In genomic region chr7:105675873-105676484, GRCh38 we compare ENCODE assay signal across 10 cellular contexts.
DNase-seq lines count a peak whose midpoint lies in the region; ATAC-seq and TF ChIP-seq lines count a peak whose summit lies in the region.
"Had no signal": no experiment of that assay in that cellular context is flagged by ENCODE, and none has a peak within 500 bp of the region (broad histone marks: within the 10 kb centered on the region; RNA-seq: fewer than 3 reads in every experiment).

No MANE protein-coding gene starts in this region.

- H3K27me3 ChIP-seq in endodermal cell (ENCODE audit: control insufficient read depth, insufficient read depth, low read length, poor library complexity, severe bottlenecking): no peaks in the 10 kb centered on the region

- H3K27ac Mint-ChIP-seq in endodermal cell: no peak overlapping the region

- H3K9ac ChIP-seq in endodermal cell (ENCODE audit: extremely low read depth, low read length, poor library complexity, severe bottlenecking): no peak overlapping the region

- 94 to 96% methylated on average over 9 to 10 of the region's 10 CpGs for WGBS in endodermal cell (ENCODE audit: insufficient coverage in 1 of 2, insufficient read length in 1 of 2), 2 experiments

- no peaks in the 10 kb centered on the region for H3K36me3 Mint-ChIP-seq in endodermal cell (ENCODE audit: low read depth)

- H3K4me3 ChIP-seq in mucosa of descending colon (no peak overlapping the region), endodermal cell (ENCODE audit: low read length) (no peak overlapping the region)
- H3K4me3 ChIP-seq: coronary artery had no signal

- H3K9me3 ChIP-seq in mucosa of descending colon: no peaks in the 10 kb centered on the region
- H3K9me3 ChIP-seq in endodermal cell (ENCODE audit: control insufficient read depth, low read length): no peaks in the 10 kb centered on the region

- peaks cover 22% of the 10 kb centered on the region for H3K4me1 ChIP-seq in mucosa of descending colon (ENCODE audit: low read depth)
- H3K4me1 ChIP-seq in endodermal cell (ENCODE audit: control insufficient read depth, insufficient read depth, low read length): peaks cover 27% of the 10 kb centered on the region

- no peak for ATAC-seq in mucosa of descending colon
- no peak for ATAC-seq in HG03280 (IDR thresholded peaks at IDR 0.05; ENCODE audit: unreplicated experiment)

- H3K27ac ChIP-seq in C4-2B (peak overlapping the region; percentile 11), endodermal cell (ENCODE audit: low read depth, low read length) (no peak overlapping the region)
- H3K27ac ChIP-seq: coronary artery had no signal

- DNase-seq in NCI-H345 (lab: John Stamatoyannopoulos, UW) (peak; percentile 60), mucosa of descending colon (peak in 2 of 3 donors; percentile 46 to 76), NCI-H1694 treated with DMSO at 0.1 percent for 48 hours (lab: John Stamatoyannopoulos, UW) (no peak), endodermal cell (no peak), mesenteric fat pad (ENCODE audit: low spot score) (no peak)
- peak; percentile 71 to 74 for DNase-seq in activated T-cell treated with anti-CD3 and anti-CD28 coated beads, Interleukin-2, amount 50 U/mL, for 48 hours
- DNase-seq: OCI-M1 had no signal

- TF ChIP-seq CTCF in C4-2B (conservative IDR thresholded peaks at IDR 0.05): no peak
- no peak for TF ChIP-seq CTCF in mucosa of descending colon (IDR thresholded peaks at IDR 0.05)
- TF ChIP-seq CTCF in endodermal cell (conservative IDR thresholded peaks at IDR 0.05): no peak

- no peaks in the 10 kb centered on the region for H3K36me3 ChIP-seq in mucosa of descending colon (ENCODE audit: low read depth)
- peaks cover 4% of the 10 kb centered on the region for H3K36me3 ChIP-seq in endodermal cell (ENCODE audit: control insufficient read depth, insufficient read depth, low read length)

- no peaks in the 10 kb centered on the region for H3K27me3 Mint-ChIP-seq in endodermal cell (ENCODE audit: insufficient read depth)

- no peaks in the 10 kb centered on the region for H3K9me3 Mint-ChIP-seq in endodermal cell

- intact Hi-C loops in mucosa of descending colon (cut with DNase I, micrococcal nuclease): no loop called here

- H3K4me1 Mint-ChIP-seq in endodermal cell: peaks cover 60% of the 10 kb centered on the region

- no peak overlapping the region for H3K4me3 Mint-ChIP-seq in endodermal cell

Comparison
In these comparisons a context has a peak if more than half of its experiments do, and no peak if none do; other contexts are left out.
1. DNase-seq: peak in NCI-H345 (single experiment), activated T-cell treated with anti-CD3 and anti-CD28 coated beads, Interleukin-2, amount 50 U/mL, for 48 hours (2 of 2) and mucosa of descending colon (2 of 3); none in NCI-H1694 treated with DMSO at 0.1 percent for 48 hours (single experiment), endodermal cell (single experiment) and mesenteric fat pad (single experiment).